In genomic region chr15:51536965-51537574, GRCh38 we compare ENCODE assay signal across 9 cellular contexts.
DNase-seq lines count a peak whose midpoint lies in the region; ATAC-seq and TF ChIP-seq lines count a peak whose summit lies in the region.
"Had no signal": no experiment of that assay in that cellular context is flagged by ENCODE, and none has a peak within 500 bp of the region (broad histone marks: within the 10 kb centered on the region; RNA-seq: fewer than 3 reads in every experiment).

No MANE protein-coding gene starts in this region.

- H3K4me1 Mint-ChIP-seq in glutamatergic neuron (ENCODE audit: low read depth, unreplicated experiment) = no peaks in the 10 kb centered on the region

- H3K27ac Mint-ChIP-seq in glutamatergic neuron (ENCODE audit: unreplicated experiment) = no peak overlapping the region
- H3K27ac Mint-ChIP-seq in activated naive CD4-positive, alpha-beta T cell treated with anti-CD3 and anti-CD28 coated beads, Interleukin-2, amount 50 U/mL, for 72 hours = no peak overlapping the region

- peak; percentile 50 for TF ChIP-seq CTCF in left ventricle myocardium inferior (IDR thresholded peaks at IDR 0.05; ENCODE audit: borderline replicate concordance)
- TF ChIP-seq CTCF in glutamatergic neuron (IDR thresholded peaks at IDR 0.05; ENCODE audit: partially characterized antibody, unreplicated experiment) = peak; percentile 69

- H3K4me3 ChIP-seq in left ventricle myocardium inferior = no peak overlapping the region
- H3K4me3 ChIP-seq: skin epidermis had no signal

- H3K36me3 ChIP-seq in left ventricle myocardium inferior = peaks cover 6% of the 10 kb centered on the region

- DNase-seq in left ventricle myocardium inferior = no peak
- no peak for DNase-seq in left ventricle myocardium superior
- peak; percentile 43 for DNase-seq in SK-MEL-5 (ENCODE audit: low read depth, low spot score)
- no peak for DNase-seq in glutamatergic neuron
- no peak for DNase-seq in activated naive CD4-positive, alpha-beta T cell treated with anti-CD3 and anti-CD28 coated beads, Interleukin-2, amount 50 U/mL, for 72 hours (ENCODE audit: low spot score in 2 of 2)
- no peak for DNase-seq in stimulated activated CD4-positive, alpha-beta T cell treated with anti-CD3 and anti-CD28 coated beads, Interleukin-12 subunit alpha, Interleukin-12 subunit beta, amount 100 ng/mL, for 4 hours

- H3K27me3 ChIP-seq in left ventricle myocardium inferior (ENCODE audit: low read depth) = no peaks in the 10 kb centered on the region

- no peak for ATAC-seq in left ventricle myocardium superior
- ATAC-seq in activated naive CD4-positive, alpha-beta T cell treated with anti-CD3 and anti-CD28 coated beads, Interleukin-2, amount 50 U/mL, for 72 hours = no peak
- no peak for ATAC-seq in HG03108 (IDR thresholded peaks at IDR 0.05; ENCODE audit: unreplicated experiment)
- no peak for ATAC-seq in HG02678 (IDR thresholded peaks at IDR 0.05; ENCODE audit: unreplicated experiment)

- H3K27me3 Mint-ChIP-seq in glutamatergic neuron (ENCODE audit: unreplicated experiment) = no peaks in the 10 kb centered on the region

- intact Hi-C loops in left ventricle myocardium inferior (cut with micrococcal nuclease) (no loop called here), left ventricle myocardium superior (cut with micrococcal nuclease) (no loop called here)

- H3K27ac ChIP-seq in left ventricle myocardium inferior (replicated peaks) = no peak overlapping the region
- H3K27ac ChIP-seq: skin epidermis had no signal

- no peak overlapping the region for H3K4me3 Mint-ChIP-seq in glutamatergic neuron (ENCODE audit: unreplicated experiment)

- H3K4me1 ChIP-seq in left ventricle myocardium inferior = no peaks in the 10 kb centered on the region

- H3K9me3 Mint-ChIP-seq in glutamatergic neuron (ENCODE audit: unreplicated experiment) = no peaks in the 10 kb centered on the region
- no peaks in the 10 kb centered on the region for H3K9me3 Mint-ChIP-seq in activated naive CD4-positive, alpha-beta T cell treated with anti-CD3 and anti-CD28 coated beads, Interleukin-2, amount 50 U/mL, for 72 hours

- in situ Hi-C loops in SK-MEL-5 (cut with HindIII; ENCODE audit: low pct_unique_long_range_greater_than_20kb, low sequenced_read_pairs) = no loop called here

- peaks cover under 1% of the 10 kb centered on the region for H3K36me3 Mint-ChIP-seq in glutamatergic neuron (ENCODE audit: unreplicated experiment)
- peaks cover 0 to 1% of the 10 kb centered on the region in 2 donors for H3K36me3 Mint-ChIP-seq in activated naive CD4-positive, alpha-beta T cell treated with anti-CD3 and anti-CD28 coated beads, Interleukin-2, amount 50 U/mL, for 72 hours

- no peaks in the 10 kb centered on the region for H3K9me3 ChIP-seq in left ventricle myocardium inferior (replicated peaks)
